In genomic region chr2:27856956-27857355, GRCh38 we compare ENCODE assay signal across 21 cellular contexts. TPM values are rescaled to one million over a fixed set of nuclear protein-coding genes. Genes with fewer than 3 reads are reported as not detected.
DNase-seq lines count a peak whose midpoint lies in the region; ATAC-seq, FAIRE-seq and TF ChIP-seq lines count a peak whose summit lies in the region.
"Had no signal": no experiment of that assay in that cellular context is flagged by ENCODE, and none has a peak within 500 bp of the region (broad histone marks: within the 10 kb centered on the region; RNA-seq: fewer than 3 reads in every experiment).

No MANE protein-coding gene starts in this region.

- H3K9ac ChIP-seq in GM23248 (peak overlapping the region; percentile 6; the same call in 1 of the 2 replicates), keratinocyte (ENCODE audit: control insufficient read depth, extremely low read depth, insufficient read depth, low read length) (peak overlapping the region; percentile 31)
- H3K9ac ChIP-seq: KMS-11 had no signal

- H3K9me2 ChIP-seq in GM23248 (ENCODE audit: insufficient read depth), result no peaks in the 10 kb centered on the region
- H3K9me2 ChIP-seq in PC-9 (ENCODE audit: insufficient read depth), result no peaks in the 10 kb centered on the region

- H3K9me1 ChIP-seq in keratinocyte (ENCODE audit: control insufficient read depth, extremely low read depth, insufficient read depth, low read length), result no peaks in the 10 kb centered on the region

- CTCF ChIA-PET in activated CD8-positive, alpha-beta T cell treated with anti-CD3 and anti-CD28 coated beads for 36 hours (lab: Charles Lee), result interaction anchor here (1.4 kb wide), 1 partner anchor 14 kb away, joined by 3 read pairs; no protein-coding TSS in a partner anchor
- CTCF ChIA-PET in activated CD8-positive, alpha-beta T cell treated with anti-CD3 and anti-CD28 coated beads, Interleukin-2, amount 10 ng/mL, durations not matched to agents 7 days and 5 days (lab: Charles Lee), result interaction anchor here (1.1 to 1.3 kb wide), 2 partner anchors 9 to 15 kb away, joined by 3 read pairs; no protein-coding TSS in a partner anchor
- CTCF ChIA-PET in PC-9 (lab: Charles Lee), result no interaction called here

- peaks cover 40% of the 10 kb centered on the region for H3K4me1 ChIP-seq in GM23248 (ENCODE audit: insufficient read depth)
- H3K4me1 ChIP-seq in PC-9 (replicated peaks; ENCODE audit: insufficient read depth), result peaks cover 42% of the 10 kb centered on the region
- peaks cover 42% of the 10 kb centered on the region for H3K4me1 ChIP-seq in keratinocyte (ENCODE audit: control insufficient read depth, extremely low read depth, insufficient read depth, low read length)

- peaks cover 11% of the 10 kb centered on the region for H3K36me3 Mint-ChIP-seq in activated CD8-positive, alpha-beta T cell treated with anti-CD3 and anti-CD28 coated beads for 36 hours (ENCODE audit: low read depth)
- H3K36me3 Mint-ChIP-seq in activated CD8-positive, alpha-beta T cell treated with anti-CD3 and anti-CD28 coated beads, Interleukin-2, amount 10 ng/mL, durations not matched to agents 7 days and 5 days (ENCODE audit: low read depth), result peaks cover 4% of the 10 kb centered on the region
- H3K36me3 Mint-ChIP-seq: CD14-positive monocyte had no signal

- H4K20me1 ChIP-seq in GM23248 (ENCODE audit: insufficient read depth) (no peaks in the 10 kb centered on the region), PC-9 (ENCODE audit: insufficient read depth) (no peaks in the 10 kb centered on the region), keratinocyte (ENCODE audit: control insufficient read depth, extremely low read depth, insufficient read depth, low read length) (no peaks in the 10 kb centered on the region)

- H3K79me2 ChIP-seq in GM23248 (ENCODE audit: insufficient read depth) (no peaks in the 10 kb centered on the region), PC-9 (ENCODE audit: low read depth) (no peaks in the 10 kb centered on the region), keratinocyte (ENCODE audit: control insufficient read depth, insufficient read depth, low read length) (no peaks in the 10 kb centered on the region)

- dilution Hi-C loops in keratinocyte (cut with MboI; ENCODE audit: extremely low pct_ligation_motif_present, low sequenced_read_pairs), result no loop called here

- H3K27me3 ChIP-seq in GM23248 (replicated peaks; ENCODE audit: insufficient read depth) (no peaks in the 10 kb centered on the region), PC-9 (ENCODE audit: insufficient read depth, low read depth) (no peaks in the 10 kb centered on the region), keratinocyte (ENCODE audit: control insufficient read depth, extremely low read depth, insufficient read depth, low read length) (no peaks in the 10 kb centered on the region)

- H3K9me3 ChIP-seq in GM23248 (ENCODE audit: low read depth) (no peaks in the 10 kb centered on the region), PC-9 (ENCODE audit: insufficient read depth, low read depth) (peaks cover 3% of the 10 kb centered on the region; the same call in 1 of the 2 replicates), keratinocyte (ENCODE audit: control insufficient read depth, low read depth, low read length) (peaks cover 3% of the 10 kb centered on the region)

- ATAC-seq in activated CD8-positive, alpha-beta T cell treated with anti-CD3 and anti-CD28 coated beads for 36 hours, result no peak
- ATAC-seq in activated CD8-positive, alpha-beta T cell treated with anti-CD3 and anti-CD28 coated beads, Interleukin-2, amount 10 ng/mL, durations not matched to agents 7 days and 5 days, result no peak
- no peak for ATAC-seq in HG03039 (IDR thresholded peaks at IDR 0.05; ENCODE audit: unreplicated experiment)
- ATAC-seq: GM12878, HCT116 had no signal

- POLR2A ChIA-PET in activated CD8-positive, alpha-beta T cell treated with anti-CD3 and anti-CD28 coated beads for 36 hours (lab: Charles Lee), result no interaction called here
- POLR2A ChIA-PET in activated CD8-positive, alpha-beta T cell treated with anti-CD3 and anti-CD28 coated beads, Interleukin-2, amount 10 ng/mL, durations not matched to agents 7 days and 5 days (lab: Charles Lee), result no interaction called here
- POLR2A ChIA-PET in PC-9 (lab: Charles Lee; ENCODE audit: unreplicated experiment), result interaction anchor here (0.7 kb wide), 1 partner anchor 13 kb away, joined by 3 read pairs; no protein-coding TSS in a partner anchor

- DNase-seq in activated CD8-positive, alpha-beta T cell treated with anti-CD3 and anti-CD28 coated beads for 36 hours, result no peak
- no peak for DNase-seq in activated CD8-positive, alpha-beta T cell treated with anti-CD3 and anti-CD28 coated beads, Interleukin-2, amount 10 ng/mL, durations not matched to agents 7 days and 5 days
- DNase-seq in GM23248, result no peak
- DNase-seq in PC-9, result no peak
- DNase-seq in keratinocyte (ENCODE audit: low read depth, low spot score), result no peak
- DNase-seq in NK-92 treated with Interleukin-12 subunit alpha and Interleukin-12 subunit beta, amount 100 ng/mL, for 24 hours (lab: John Stamatoyannopoulos, UW), result no peak
- DNase-seq: ACHN, AML-193, DMS 273 treated with DMSO at 0.1 percent for 48 hours, GDM1, NCI-H1048, NCI-H146, NCI-H2081, NCI-H526, RPMI8226, SIG-M5 had no signal

- no peak overlapping the region for H3K4me3 Mint-ChIP-seq in activated CD8-positive, alpha-beta T cell treated with anti-CD3 and anti-CD28 coated beads for 36 hours
- no peak overlapping the region for H3K4me3 Mint-ChIP-seq in activated CD8-positive, alpha-beta T cell treated with anti-CD3 and anti-CD28 coated beads, Interleukin-2, amount 10 ng/mL, durations not matched to agents 7 days and 5 days
- H3K4me3 Mint-ChIP-seq: CD14-positive monocyte had no signal

- H3K27ac ChIP-seq in GM23248 (peak overlapping the region; percentile 68), PC-9 (peak overlapping the region; percentile 73), keratinocyte (ENCODE audit: control insufficient read depth, insufficient read depth, low read length) (peak overlapping the region; percentile 70)
- H3K27ac ChIP-seq: KMS-11 had no signal

- H3F3A ChIP-seq in GM23248 (ENCODE audit: insufficient read depth) (peaks cover 43% of the 10 kb centered on the region), PC-9 (ENCODE audit: insufficient read depth, low read depth) (peaks cover 32% of the 10 kb centered on the region)

- peak overlapping the region; percentile 32 for H3K27ac Mint-ChIP-seq in activated CD8-positive, alpha-beta T cell treated with anti-CD3 and anti-CD28 coated beads for 36 hours
- H3K27ac Mint-ChIP-seq in activated CD8-positive, alpha-beta T cell treated with anti-CD3 and anti-CD28 coated beads, Interleukin-2, amount 10 ng/mL, durations not matched to agents 7 days and 5 days, result no peak overlapping the region
- H3K27ac Mint-ChIP-seq: CD14-positive monocyte had no signal

- peaks cover 5% of the 10 kb centered on the region for H3K9me3 Mint-ChIP-seq in activated CD8-positive, alpha-beta T cell treated with anti-CD3 and anti-CD28 coated beads for 36 hours
- H3K9me3 Mint-ChIP-seq in activated CD8-positive, alpha-beta T cell treated with anti-CD3 and anti-CD28 coated beads, Interleukin-2, amount 10 ng/mL, durations not matched to agents 7 days and 5 days (ENCODE audit: insufficient read depth), result peaks cover 9% of the 10 kb centered on the region

- H3K4me2 ChIP-seq in GM23248 (ENCODE audit: unreplicated experiment) (no peak overlapping the region), PC-9 (peak overlapping the region; percentile 17; the same call in 1 of the 2 replicates), keratinocyte (ENCODE audit: control insufficient read depth, extremely low read depth, insufficient read depth, low read depth, low read length) (peak overlapping the region; percentile 39)
- H3K4me2 ChIP-seq: KMS-11 had no signal

- peaks cover 20% of the 10 kb centered on the region for H3K4me1 Mint-ChIP-seq in activated CD8-positive, alpha-beta T cell treated with anti-CD3 and anti-CD28 coated beads for 36 hours (ENCODE audit: low read depth)
- peaks cover 5% of the 10 kb centered on the region for H3K4me1 Mint-ChIP-seq in activated CD8-positive, alpha-beta T cell treated with anti-CD3 and anti-CD28 coated beads, Interleukin-2, amount 10 ng/mL, durations not matched to agents 7 days and 5 days (ENCODE audit: low read depth)

- intact Hi-C loops in activated CD8-positive, alpha-beta T cell treated with anti-CD3 and anti-CD28 coated beads for 36 hours (cut with micrococcal nuclease), result no loop called here
- intact Hi-C loops in PC-9 (cut with micrococcal nuclease; ENCODE audit: unreplicated experiment), result no loop called here

- no TSS peak for BruUV-seq in PC-9 (replicated peaks; lab: Mats Ljungman, UMichigan)

- H3K27me3 Mint-ChIP-seq in activated CD8-positive, alpha-beta T cell treated with anti-CD3 and anti-CD28 coated beads for 36 hours, result no peaks in the 10 kb centered on the region
- peaks cover 7% of the 10 kb centered on the region for H3K27me3 Mint-ChIP-seq in activated CD8-positive, alpha-beta T cell treated with anti-CD3 and anti-CD28 coated beads, Interleukin-2, amount 10 ng/mL, durations not matched to agents 7 days and 5 days (ENCODE audit: low read depth)

- in situ Hi-C loops in GM23248 (cut with MboI), result no loop called here

- TF ChIP-seq CTCF in activated CD8-positive, alpha-beta T cell treated with anti-CD3 and anti-CD28 coated beads for 36 hours (IDR thresholded peaks at IDR 0.05), result no peak
- no peak for TF ChIP-seq CTCF in PC-9 (conservative IDR thresholded peaks at IDR 0.05)
- TF ChIP-seq CTCF in keratinocyte (optimal IDR thresholded peaks at IDR 0.05 in 1 of 3, IDR thresholded peaks at IDR 0.05 in 1 of 3, conservative IDR thresholded peaks at IDR 0.05 in 1 of 3; ENCODE audit: extremely low read depth in 1 of 3, insufficient read depth in 2 of 3, low read length in 3 of 3), result no peak

- H3K36me3 ChIP-seq in GM23248 (ENCODE audit: low read depth) (no peaks in the 10 kb centered on the region), PC-9 (ENCODE audit: low read depth) (no peaks in the 10 kb centered on the region), keratinocyte (ENCODE audit: control insufficient read depth in 2 of 2, extremely low read depth in 1 of 2, insufficient read depth in 2 of 2, low read length in 2 of 2) (no peaks in the 10 kb centered on the region)

- no peak for FAIRE-seq in keratinocyte (lab: Jason Lieb, UNC)
- FAIRE-seq: GM12878 had no signal

- H3K4me3 ChIP-seq in GM23248 (no peak overlapping the region), PC-9 (no peak overlapping the region), keratinocyte (ENCODE audit: control insufficient read depth in 2 of 3, extremely low read depth in 1 of 3, insufficient read depth in 2 of 3, low read depth in 1 of 3, low read length in 3 of 3) (no peak overlapping the region)
- H3K4me3 ChIP-seq: GM12878 had no signal

- 58% methylated on average over 3 of the region's 3 CpGs for WGBS in GM23248 (ENCODE audit: low coverage in 1 of 2, low lambda C conversion rate in 2 of 2, missing lambda C conversion rate in 2 of 2), 2 experiments

- H2AFZ ChIP-seq in GM23248 (no peak overlapping the region), PC-9 (no peak overlapping the region), keratinocyte (ENCODE audit: control insufficient read depth, low read length) (no peak overlapping the region)

RNA-seq across cellular contexts. Expression of gene RBKS, which starts 33.2 kb away (rescaled TPM):
- total RNA-seq in activated CD8-positive, alpha-beta T cell treated with anti-CD3 and anti-CD28 coated beads for 36 hours, result 1 to 10 TPM; 7.2 to 8.9 TPM
- 1 to 10 TPM; 1.5 to 1.6 TPM for total RNA-seq in activated CD8-positive, alpha-beta T cell treated with anti-CD3 and anti-CD28 coated beads, Interleukin-2, amount 10 ng/mL, durations not matched to agents 7 days and 5 days
- total RNA-seq in GM23248 (2014; rRNA removed; shearing (Covaris generic)), result 2.8 and 3.0 TPM in 2 replicates
- polyA plus RNA-seq in GM23248 (2016; fragmentation: Nextera tagmentation; extraction: Ambion mirVana) (3.6 and 4.0 TPM in 2 replicates), keratinocyte (1.5 to 1.9 TPM (median 1.8 TPM) in 3 replicates)
- 4.5 and 6.8 TPM in 2 replicates for total RNA-seq in PC-9 (2021)
- 0.31 TPM for polyA plus RNA-seq in keratinocyte (2011; ENCODE audit: low read depth)
- 2.0 and 2.3 TPM in 2 replicates for polyA plus RNA-seq in keratinocyte (2011; cell fraction: cytosol; rRNA removed)
- polyA plus RNA-seq in keratinocyte (2011; cell fraction: nucleus; rRNA removed), result 1.7 and 2.5 TPM in 2 replicates
- 1.4 and 1.6 TPM in 2 replicates for polyA plus RNA-seq in keratinocyte (2012; ENCODE audit: low replicate concordance)
- 0.30 to 2.2 TPM (median 1.1 TPM) in 3 replicates for polyA minus RNA-seq in keratinocyte
- polyA minus RNA-seq in keratinocyte (2011; cell fraction: cytosol; rRNA and poly(A)+ RNA removed), result not detected
- 1.4 and 1.7 TPM in 2 replicates for polyA minus RNA-seq in keratinocyte (2011; cell fraction: nucleus; rRNA and poly(A)+ RNA removed)

RNA-seq across cellular contexts. Expression of gene BABAM2, which starts 33.6 kb away (rescaled TPM):
- 10 to 100 TPM; 66.8 to 68.4 TPM for total RNA-seq in activated CD8-positive, alpha-beta T cell treated with anti-CD3 and anti-CD28 coated beads for 36 hours
- total RNA-seq in activated CD8-positive, alpha-beta T cell treated with anti-CD3 and anti-CD28 coated beads, Interleukin-2, amount 10 ng/mL, durations not matched to agents 7 days and 5 days, result 10 to 100 TPM; 47.0 to 49.0 TPM
- total RNA-seq in GM23248 (2014; rRNA removed; shearing (Covaris generic)), result 22.8 and 35.2 TPM in 2 replicates
- 45.6 and 46.1 TPM in 2 replicates for polyA plus RNA-seq in GM23248 (2016; fragmentation: Nextera tagmentation; extraction: Ambion mirVana)
- total RNA-seq in PC-9 (2021), result 45.9 and 46.1 TPM in 2 replicates
- 24.3 to 30.3 TPM (median 29.8 TPM) in 3 replicates for polyA plus RNA-seq in keratinocyte
- polyA plus RNA-seq in keratinocyte (2011; ENCODE audit: low read depth), result 5.8 TPM
- polyA plus RNA-seq in keratinocyte (2011; cell fraction: cytosol; rRNA removed), result 29.7 and 48.3 TPM in 2 replicates
- 29.3 and 30.2 TPM in 2 replicates for polyA plus RNA-seq in keratinocyte (2011; cell fraction: nucleus; rRNA removed)
- polyA plus RNA-seq in keratinocyte (2012; ENCODE audit: low replicate concordance), result 28.1 and 29.8 TPM in 2 replicates
- polyA minus RNA-seq in keratinocyte, result 16.4 to 31.4 TPM (median 28.3 TPM) in 3 replicates
- 17.6 TPM for polyA minus RNA-seq in keratinocyte (2011; cell fraction: cytosol; rRNA and poly(A)+ RNA removed)
- 20.4 and 55.5 TPM in 2 replicates for polyA minus RNA-seq in keratinocyte (2011; cell fraction: nucleus; rRNA and poly(A)+ RNA removed)
